ENCODE assay signal across 17 cellular contexts in genomic region chr6:44727651-44728630, GRCh38.
A peak's percentile ranks its signal among the peaks of the same experiment; 100 is the strongest.
DNase-seq lines count a peak whose midpoint lies in the region; ATAC-seq and TF ChIP-seq lines count a peak whose summit lies in the region.
"Had no signal": no experiment of that assay in that cellular context is flagged by ENCODE, and none has a peak within 500 bp of the region (broad histone marks: within the 10 kb centered on the region; RNA-seq: fewer than 3 reads in every experiment).

No MANE protein-coding gene starts in this region.

- no peaks in the 10 kb centered on the region for H3K9me3 Mint-ChIP-seq in osteocyte (ENCODE audit: unreplicated experiment)
- H3K9me3 Mint-ChIP-seq: CD4-positive, CD25-positive, alpha-beta regulatory T cell had no signal

- no peak overlapping the region for H3K4ac ChIP-seq in IMR-90 (ENCODE audit: low read depth, low read length)

- dilution Hi-C loops in IMR-90 (cut with HindIII; ENCODE audit: low sequenced_read_pairs, unreplicated experiment), result no loop called here

- no peak overlapping the region for H2BK120ac ChIP-seq in IMR-90 (ENCODE audit: low read depth, low read length)

- no peak overlapping the region for H3K9ac ChIP-seq in IMR-90 (ENCODE audit: low read depth, low read length)
- H3K9ac ChIP-seq: KMS-11 had no signal

- H3K9me3 ChIP-seq in IMR-90 (ENCODE audit: control insufficient read depth, insufficient read depth, low read length), result no peaks in the 10 kb centered on the region
- H3K9me3 ChIP-seq: SJCRH30 had no signal

- DNase-seq in IMR-90 (no peak), ecto neural progenitor cell (ENCODE audit: low spot score) (peak; percentile 36), osteocyte (ENCODE audit: extremely low spot score, unreplicated experiment) (peak; percentile 70), iPS-NIHi11 (ENCODE audit: low spot score) (no peak)
- DNase-seq in NK-92 treated with Interleukin-12 subunit alpha and Interleukin-12 subunit beta, amount 100 ng/mL, for 24 hours (lab: John Stamatoyannopoulos, UW), result no peak
- DNase-seq: Calu3; CD4-positive, CD25-positive, alpha-beta regulatory T cell; DMS53; NCI-H1048; NCI-H187; NCI-H446; PC-3; SJCRH30 had no signal

- H3K4me3 Mint-ChIP-seq in osteocyte (ENCODE audit: unreplicated experiment), result no peak overlapping the region
- H3K4me3 Mint-ChIP-seq: CD4-positive, CD25-positive, alpha-beta regulatory T cell had no signal

- no peak for TF ChIP-seq RAD21 in IMR-90 (IDR thresholded peaks at IDR 0.05; ENCODE audit: low read length)

- peaks cover 33% of the 10 kb centered on the region for H3K27me3 ChIP-seq in IMR-90 (ENCODE audit: control insufficient read depth, insufficient read depth, low read length)
- H3K27me3 ChIP-seq: SJCRH30 had no signal

- H2AFZ ChIP-seq in IMR-90 (replicated peaks; ENCODE audit: low read length, poor library complexity), result peak overlapping the region; percentile 37

- no peak overlapping the region for H3K23ac ChIP-seq in IMR-90 (ENCODE audit: low read depth, low read length)

- intact Hi-C loops in IMR-90 (cut with micrococcal nuclease), result no loop called here

- H4K8ac ChIP-seq in IMR-90 (ENCODE audit: low read depth in 2 of 2, low read length in 2 of 2), result no peak overlapping the region

- in situ Hi-C loops in IMR-90 (cut with MboI; ENCODE audit: low sequenced_read_pairs), result no loop called here

- POLR2A ChIA-PET in IMR-90 (lab: Charles Lee; ENCODE audit: unreplicated experiment), result no interaction called here

- no peak overlapping the region for H2BK5ac ChIP-seq in IMR-90 (ENCODE audit: low read depth, low read length, poor library complexity, severe bottlenecking)

- WGBS in IMR-90 (ENCODE audit: extremely low coverage in 2 of 2, insufficient read length in 1 of 2), 2 experiments, result 83% methylated on average over 35 of the region's 44 CpGs; no CpG with 5 or more reads in 1 of the 2 experiments

- H3K14ac ChIP-seq in IMR-90 (replicated peaks; ENCODE audit: low read depth, low read length), result no peak overlapping the region

- no peak overlapping the region for H4K91ac ChIP-seq in IMR-90 (ENCODE audit: insufficient read depth, low read depth, low read length)

- no peaks in the 10 kb centered on the region for H3K27me3 Mint-ChIP-seq in osteocyte (ENCODE audit: unreplicated experiment)

- H3K36me3 ChIP-seq in IMR-90 (ENCODE audit: control insufficient read depth, insufficient read depth, low read length), result no peaks in the 10 kb centered on the region
- H3K36me3 ChIP-seq: SJCRH30 had no signal

- TF ChIP-seq CTCF in C4-2B (conservative IDR thresholded peaks at IDR 0.05) (no peak), IMR-90 (conservative IDR thresholded peaks at IDR 0.05; ENCODE audit: low read depth, low read length) (no peak), osteocyte (IDR thresholded peaks at IDR 0.05) (no peak)

- CTCF ChIA-PET in IMR-90 (lab: Yijun Ruan, JAX), result no interaction called here

- H3K9me1 ChIP-seq in IMR-90 (ENCODE audit: insufficient read depth, low read length), result peaks cover 16% of the 10 kb centered on the region

- TF ChIP-seq POLR2A in IMR-90 (IDR thresholded peaks at IDR 0.05; ENCODE audit: low read depth, low read length), result no peak

- peaks cover 33% of the 10 kb centered on the region for H3K4me1 Mint-ChIP-seq in osteocyte (ENCODE audit: unreplicated experiment)
- H3K4me1 Mint-ChIP-seq: CD4-positive, CD25-positive, alpha-beta regulatory T cell had no signal

- H3K4me1 ChIP-seq in IMR-90 (ENCODE audit: control insufficient read depth, insufficient read depth, low read length), result peaks cover 11% of the 10 kb centered on the region

- no peak overlapping the region for H3K4me3 ChIP-seq in IMR-90 (ENCODE audit: insufficient read depth, low read depth, low read length)
- H3K4me3 ChIP-seq: SJCRH30 had no signal

- H3K79me1 ChIP-seq in IMR-90 (ENCODE audit: low read depth in 1 of 2, low read length in 2 of 2), result no peaks in the 10 kb centered on the region

- no peak overlapping the region for H2BK15ac ChIP-seq in IMR-90 (ENCODE audit: low read depth, low read length)

- H3K4me2 ChIP-seq in IMR-90 (ENCODE audit: low read depth, low read length), result no peak overlapping the region
- H3K4me2 ChIP-seq: KMS-11 had no signal

- no peak overlapping the region for H2AK9ac ChIP-seq in IMR-90 (replicated peaks; ENCODE audit: low read depth, low read length, poor library complexity)

- no TSS peak for BruUV-seq in IMR-90 (replicated peaks; lab: Mats Ljungman, UMichigan)

- H3K56ac ChIP-seq in IMR-90 (ENCODE audit: extremely low read depth, insufficient read depth, low read length), result no peak overlapping the region

- no peak overlapping the region for H2BK20ac ChIP-seq in IMR-90 (ENCODE audit: low read depth, low read length)

- H4K20me1 ChIP-seq in IMR-90 (ENCODE audit: insufficient read depth, low read length), result peaks cover 14% of the 10 kb centered on the region; the same call in 1 of the 2 replicates

- no peak overlapping the region for H4K5ac ChIP-seq in IMR-90 (ENCODE audit: low read depth, low read length)

- H3K18ac ChIP-seq in IMR-90 (ENCODE audit: low read depth, low read length), result no peak overlapping the region

- ATAC-seq in IMR-90 (ENCODE audit: low read depth) (no peak), GM21423 (IDR thresholded peaks at IDR 0.05; ENCODE audit: unreplicated experiment) (no peak)
- ATAC-seq: PC-3 had no signal

- H3K27ac ChIP-seq in C4-2B (peak overlapping the region; percentile 53), IMR-90 (ENCODE audit: insufficient read depth, low read length) (no peak overlapping the region)
- H3K27ac ChIP-seq: KMS-11, RWPE1, SJCRH30 had no signal

- no peak overlapping the region for H2AK5ac ChIP-seq in IMR-90 (ENCODE audit: low read depth, low read length)

- no peak overlapping the region for H3K27ac Mint-ChIP-seq in osteocyte (ENCODE audit: unreplicated experiment)
- H3K27ac Mint-ChIP-seq: CD4-positive, CD25-positive, alpha-beta regulatory T cell had no signal

- H3K36me3 Mint-ChIP-seq in osteocyte (ENCODE audit: unreplicated experiment), result no peaks in the 10 kb centered on the region
- H3K36me3 Mint-ChIP-seq: CD4-positive, CD25-positive, alpha-beta regulatory T cell had no signal

TF ChIP-seq in IMR-90, 13 proteins besides CTCF, POLR2A, EP300 and RAD21:
- TF ChIP-seq USF2 (IDR thresholded peaks at IDR 0.05; ENCODE audit: low read depth, low read length) (no peak), RCOR1 (IDR thresholded peaks at IDR 0.05; ENCODE audit: insufficient replicate concordance, low read length) (no peak), ELK1 (IDR thresholded peaks at IDR 0.05; ENCODE audit: borderline replicate concordance, low read depth, low read length) (no peak), CHD1 (IDR thresholded peaks at IDR 0.05; ENCODE audit: low read depth, low read length) (no peak), FOS (IDR thresholded peaks at IDR 0.05; ENCODE audit: low read depth, low read length) (no peak), SMC3 (IDR thresholded peaks at IDR 0.05; ENCODE audit: low read depth, low read length) (no peak), MXI1 (IDR thresholded peaks at IDR 0.05; ENCODE audit: borderline replicate concordance, low read depth, low read length) (no peak), MAFK (IDR thresholded peaks at IDR 0.05; ENCODE audit: low read depth, low read length) (no peak), RFX5 (IDR thresholded peaks at IDR 0.05; ENCODE audit: low read depth, low read length) (no peak), NFE2L2 (IDR thresholded peaks at IDR 0.05; ENCODE audit: low read depth, low read length) (no peak), BHLHE40 (IDR thresholded peaks at IDR 0.05; ENCODE audit: low read depth, low read length) (no peak), CEBPB (IDR thresholded peaks at IDR 0.05; ENCODE audit: low read depth, low read length) (no peak), MAZ (IDR thresholded peaks at IDR 0.05; ENCODE audit: borderline replicate concordance, low read depth, low read length) (no peak)

Comparison
In these comparisons a context has a peak if more than half of its experiments do, and no peak if none do; other contexts are left out.
1. DNase-seq: peak in ecto neural progenitor cell (single experiment) and osteocyte (single experiment); none in IMR-90 (single experiment), NK-92 treated with Interleukin-12 subunit alpha and Interleukin-12 subunit beta, amount 100 ng/mL, for 24 hours (single experiment) and iPS-NIHi11 (single experiment).